Comparison of ENCODE assay signal across 8 cellular contexts in the genomic region with DNA sequence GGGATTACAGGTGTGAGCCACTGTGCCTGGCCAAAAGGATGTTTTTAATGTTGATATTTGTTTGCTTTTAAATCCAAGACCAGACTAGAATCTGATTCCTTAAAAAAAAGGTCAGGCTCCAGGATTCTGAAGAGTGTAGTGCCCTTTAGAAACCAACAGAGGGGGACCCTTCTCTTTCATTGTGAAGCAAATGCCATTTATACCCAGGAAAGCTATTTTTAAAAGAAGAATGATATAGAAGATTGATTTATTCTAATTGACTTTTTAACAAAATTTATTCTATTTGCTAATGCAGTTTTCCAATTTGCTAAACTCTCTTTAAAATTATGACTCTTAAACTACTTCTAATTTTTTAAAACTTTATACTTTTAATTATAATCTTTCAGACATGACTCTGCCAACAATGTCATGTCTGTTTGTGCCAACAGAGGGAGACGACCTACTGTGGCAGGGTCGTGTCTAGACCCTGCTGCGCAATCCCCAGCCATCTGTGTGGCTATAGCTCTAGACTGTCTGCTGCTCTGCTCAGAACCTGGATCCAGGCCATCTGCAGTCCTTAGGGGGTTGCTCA.
DNase-seq lines count a peak whose midpoint lies in the region; ATAC-seq and TF ChIP-seq lines count a peak whose summit lies in the region.

No MANE protein-coding gene starts in this region.

- no peaks in the 10 kb centered on the region for H3K4me1 Mint-ChIP-seq in activated CD4-positive, alpha-beta T cell treated with anti-CD3 and anti-CD28 coated beads for 36 hours
- H3K4me1 Mint-ChIP-seq in activated CD4-positive, alpha-beta memory T cell treated with anti-CD3 and anti-CD28 coated beads for 36 hours (ENCODE audit: low read depth), result no peaks in the 10 kb centered on the region

- H4K20me1 ChIP-seq in KMS-11 (ENCODE audit: insufficient read depth), result no peaks in the 10 kb centered on the region

- POLR2A ChIA-PET in activated CD4-positive, alpha-beta T cell treated with anti-CD3 and anti-CD28 coated beads for 36 hours (lab: Charles Lee), result no interaction called here
- POLR2A ChIA-PET in activated CD4-positive, alpha-beta memory T cell treated with anti-CD3 and anti-CD28 coated beads for 36 hours (lab: Charles Lee), result no interaction called here

- no peaks in the 10 kb centered on the region for H3K9me3 Mint-ChIP-seq in activated CD4-positive, alpha-beta T cell treated with anti-CD3 and anti-CD28 coated beads for 36 hours (ENCODE audit: low read depth)
- no peaks in the 10 kb centered on the region for H3K9me3 Mint-ChIP-seq in activated CD4-positive, alpha-beta memory T cell treated with anti-CD3 and anti-CD28 coated beads for 36 hours

- no peak for ATAC-seq in activated CD4-positive, alpha-beta T cell treated with anti-CD3 and anti-CD28 coated beads for 36 hours
- peak; percentile 67 for ATAC-seq in sciatic nerve

- no peaks in the 10 kb centered on the region for H3K79me2 ChIP-seq in KMS-11 (ENCODE audit: insufficient read depth, low read depth)

- no peaks in the 10 kb centered on the region for H3K36me3 ChIP-seq in KMS-11 (ENCODE audit: insufficient read depth)

- no peak overlapping the region for H3K27ac Mint-ChIP-seq in activated CD4-positive, alpha-beta T cell treated with anti-CD3 and anti-CD28 coated beads for 36 hours
- no peak overlapping the region for H3K27ac Mint-ChIP-seq in activated CD4-positive, alpha-beta memory T cell treated with anti-CD3 and anti-CD28 coated beads for 36 hours

- CTCF ChIA-PET in activated CD4-positive, alpha-beta T cell treated with anti-CD3 and anti-CD28 coated beads for 36 hours (lab: Charles Lee), result interaction anchor here (0.7 to 1.7 kb wide), 3 partner anchors 9 to 818 kb away, joined by 3 to 7 read pairs (median 5); no protein-coding TSS in a partner anchor
- CTCF ChIA-PET in activated CD4-positive, alpha-beta memory T cell treated with anti-CD3 and anti-CD28 coated beads for 36 hours (lab: Charles Lee), result interaction anchor here (0.6 to 2.3 kb wide), 3 partner anchors 10 to 733 kb away, joined by 3 to 9 read pairs (median 3); no protein-coding TSS in a partner anchor

- intact Hi-C loops in activated CD4-positive, alpha-beta T cell treated with anti-CD3 and anti-CD28 coated beads for 36 hours (cut with DNase I, micrococcal nuclease), result loop anchor here in 1 of 2 experiments (10.0 kb wide), 1 partner anchor 531 kb away; no protein-coding TSS in a partner anchor
- intact Hi-C loops in sciatic nerve (cut with DNase I), result no loop called here
- intact Hi-C loops in activated CD4-positive, alpha-beta memory T cell treated with anti-CD3 and anti-CD28 coated beads for 36 hours (cut with micrococcal nuclease), result no loop called here

- no peaks in the 10 kb centered on the region for H3K36me3 Mint-ChIP-seq in activated CD4-positive, alpha-beta T cell treated with anti-CD3 and anti-CD28 coated beads for 36 hours (ENCODE audit: low read depth)
- no peaks in the 10 kb centered on the region for H3K36me3 Mint-ChIP-seq in activated CD4-positive, alpha-beta memory T cell treated with anti-CD3 and anti-CD28 coated beads for 36 hours

- peak; percentile 73 for TF ChIP-seq CTCF in KMS-11 (conservative IDR thresholded peaks at IDR 0.05; ENCODE audit: low read depth, low read length)
- peak; percentile 64 for TF ChIP-seq CTCF in fibroblast of mammary gland (conservative IDR thresholded peaks at IDR 0.05; ENCODE audit: control insufficient read depth, insufficient read depth, low read depth, low read length)

- no peak overlapping the region for H3K9ac ChIP-seq in KMS-11

- H3K4me2 ChIP-seq in KMS-11, result no peak overlapping the region

- no peak overlapping the region for H2AFZ ChIP-seq in KMS-11 (ENCODE audit: low read depth)

- peaks cover 7% of the 10 kb centered on the region for H3K4me1 ChIP-seq in KMS-11 (ENCODE audit: low read depth, poor library complexity, severe bottlenecking)

- H3K4me3 ChIP-seq in KMS-11 (IDR thresholded peaks at IDR 0.05; ENCODE audit: insufficient read depth, low read depth, low read length) (no peak overlapping the region), fibroblast of mammary gland (ENCODE audit: control insufficient read depth, low read depth, low read length) (no peak overlapping the region)

- H3K4me3 Mint-ChIP-seq in activated CD4-positive, alpha-beta T cell treated with anti-CD3 and anti-CD28 coated beads for 36 hours, result no peak overlapping the region
- no peak overlapping the region for H3K4me3 Mint-ChIP-seq in activated CD4-positive, alpha-beta memory T cell treated with anti-CD3 and anti-CD28 coated beads for 36 hours

- H3K27me3 ChIP-seq in KMS-11 (ENCODE audit: insufficient read depth, low read depth), result no peaks in the 10 kb centered on the region

- peak; percentile 11 for DNase-seq in activated CD4-positive, alpha-beta T cell treated with anti-CD3 and anti-CD28 coated beads for 36 hours
- no peak for DNase-seq in activated CD4-positive, alpha-beta T cell treated with anti-CD3 and anti-CD28 coated beads, Interleukin-2, amount 50 U/mL, for 4 hours
- DNase-seq in RKO (ENCODE audit: low spot score) (peak; percentile 85), fibroblast of mammary gland (ENCODE audit: low read depth) (peak; percentile 72), sciatic nerve (ENCODE audit: low spot score) (no peak)
- no peak for DNase-seq in activated CD4-positive, alpha-beta memory T cell treated with anti-CD3 and anti-CD28 coated beads for 36 hours
- no peak for DNase-seq in activated T-cell treated with anti-CD3 and anti-CD28 coated beads, Interleukin-2, amount 50 U/mL, for 48 hours

- H3K27ac ChIP-seq in KMS-11, result no peak overlapping the region

- no peaks in the 10 kb centered on the region for H3K27me3 Mint-ChIP-seq in activated CD4-positive, alpha-beta T cell treated with anti-CD3 and anti-CD28 coated beads for 36 hours
- no peaks in the 10 kb centered on the region for H3K27me3 Mint-ChIP-seq in activated CD4-positive, alpha-beta memory T cell treated with anti-CD3 and anti-CD28 coated beads for 36 hours

Comparison
In these comparisons a context has a peak if more than half of its experiments do, and no peak if none do; other contexts are left out.
1. DNase-seq: peak in activated CD4-positive, alpha-beta T cell treated with anti-CD3 and anti-CD28 coated beads for 36 hours (single experiment), RKO (single experiment) and fibroblast of mammary gland (single experiment); none in activated CD4-positive, alpha-beta T cell treated with anti-CD3 and anti-CD28 coated beads, Interleukin-2, amount 50 U/mL, for 4 hours (0 of 2), sciatic nerve (single experiment), activated CD4-positive, alpha-beta memory T cell treated with anti-CD3 and anti-CD28 coated beads for 36 hours (single experiment) and activated T-cell treated with anti-CD3 and anti-CD28 coated beads, Interleukin-2, amount 50 U/mL, for 48 hours (0 of 2).